ENCODE assay signal across 9 cellular contexts in the genomic region with DNA sequence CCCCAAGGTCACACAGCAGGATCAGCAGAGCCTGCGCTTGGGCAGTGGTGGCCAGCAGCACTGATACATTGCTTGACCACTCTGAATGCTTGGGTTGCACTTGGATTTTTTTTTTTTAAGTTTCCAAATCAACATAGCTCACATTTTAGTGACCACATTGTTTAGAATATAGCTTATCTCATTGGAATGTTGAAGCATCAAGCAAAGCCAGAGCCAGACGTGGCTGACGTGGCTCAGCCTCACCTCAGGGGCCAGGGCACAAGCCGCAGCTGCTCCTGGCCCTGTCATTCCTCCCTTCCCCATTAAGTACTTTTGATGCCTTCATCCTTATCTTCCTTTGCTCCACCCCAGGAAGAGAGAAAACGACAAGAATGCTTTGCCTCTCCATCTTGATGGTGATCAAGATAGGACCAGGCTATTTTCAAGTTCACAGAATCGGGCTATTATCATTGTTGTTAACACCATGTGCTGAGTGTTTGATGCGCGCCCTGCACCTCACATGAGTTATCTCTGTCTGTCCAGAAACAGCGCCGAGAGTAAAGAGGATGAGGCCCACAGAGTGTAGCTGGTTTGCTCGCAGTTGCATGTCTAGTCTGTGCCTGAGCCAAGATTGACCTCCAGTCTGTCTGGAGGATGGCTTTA.
A peak's percentile ranks its signal among the peaks of the same experiment; 100 is the strongest.
DNase-seq lines count a peak whose midpoint lies in the region; ATAC-seq and TF ChIP-seq lines count a peak whose summit lies in the region.
"Had no signal": no experiment of that assay in that cellular context is flagged by ENCODE, and none has a peak within 500 bp of the region (broad histone marks: within the 10 kb centered on the region; RNA-seq: fewer than 3 reads in every experiment).

No MANE protein-coding gene starts in this region.

- H3K27me3 Mint-ChIP-seq in glutamatergic neuron (ENCODE audit: unreplicated experiment), result no peaks in the 10 kb centered on the region

- no peaks in the 10 kb centered on the region for H3K79me1 ChIP-seq in mesendoderm (ENCODE audit: low read length)

- H3K4me1 Mint-ChIP-seq in glutamatergic neuron (ENCODE audit: low read depth, unreplicated experiment), result no peaks in the 10 kb centered on the region

- H3K18ac ChIP-seq in mesendoderm (ENCODE audit: low read length), result no peak overlapping the region

- H4K8ac ChIP-seq in mesendoderm (ENCODE audit: low read depth, low read length), result no peak overlapping the region

- H3K79me2 ChIP-seq in ACC112 (ENCODE audit: control insufficient read depth, insufficient read depth, low read length, unreplicated experiment) (peaks cover 11% of the 10 kb centered on the region), mesendoderm (ENCODE audit: control insufficient read depth, insufficient read depth, low read length) (no peaks in the 10 kb centered on the region)

- H3K36me3 ChIP-seq in ACC112 (ENCODE audit: insufficient read depth, low read length) (peaks cover 36% of the 10 kb centered on the region; the same call in 1 of the 2 replicates), mesendoderm (ENCODE audit: control insufficient read depth, insufficient read depth, low read length) (no peaks in the 10 kb centered on the region), H7 (replicated peaks; ENCODE audit: control insufficient read depth, insufficient read depth, low read length) (peaks cover 1% of the 10 kb centered on the region; the same call in 1 of the 2 replicates)

- TF ChIP-seq CTCF in coronary artery (IDR thresholded peaks at IDR 0.05), result no peak
- TF ChIP-seq CTCF in glutamatergic neuron (IDR thresholded peaks at IDR 0.05; ENCODE audit: partially characterized antibody, unreplicated experiment), result no peak

- DNase-seq in LHCN-M2 (ENCODE audit: low read depth), result peak; percentile 97
- DNase-seq in coronary artery (ENCODE audit: low spot score), result peak; percentile 57
- peak; percentile 94 for DNase-seq in mesendoderm
- no peak for DNase-seq in NCI-H2029 treated with DMSO at 0.1 percent for 48 hours (lab: John Stamatoyannopoulos, UW)
- DNase-seq in glutamatergic neuron, result no peak
- no peak for DNase-seq in H7
- DNase-seq: amygdala had no signal

- H3K4me2 ChIP-seq in mesendoderm (ENCODE audit: low read length), result no peak overlapping the region

- H3K4ac ChIP-seq in mesendoderm (ENCODE audit: low read depth, low read length), result no peak overlapping the region

- no peak for ATAC-seq in GM21515 (IDR thresholded peaks at IDR 0.05; ENCODE audit: unreplicated experiment)

- no peak overlapping the region for H2BK15ac ChIP-seq in mesendoderm (replicated peaks; ENCODE audit: low read depth)

- no peaks in the 10 kb centered on the region for H3K36me3 Mint-ChIP-seq in glutamatergic neuron (ENCODE audit: unreplicated experiment)

- no peaks in the 10 kb centered on the region for H3K9me3 Mint-ChIP-seq in glutamatergic neuron (ENCODE audit: unreplicated experiment)

- no peak overlapping the region for H2AFZ ChIP-seq in ACC112 (ENCODE audit: low read length, unreplicated experiment)

- H3K27ac ChIP-seq in ACC112 (ENCODE audit: low read depth, low read length) (peak overlapping the region; percentile 96), coronary artery (peak overlapping the region in 1 of 2 donors; percentile 21), mesendoderm (ENCODE audit: low read depth, low read length) (no peak overlapping the region)

- H3K4me3 ChIP-seq in ACC112 (ENCODE audit: low read depth, low read length) (no peak overlapping the region), coronary artery (no peak overlapping the region), mesendoderm (ENCODE audit: low read length) (no peak overlapping the region), H7 (ENCODE audit: insufficient read depth, low read depth, low read length) (no peak overlapping the region)

- no peaks in the 10 kb centered on the region for H3K27me3 ChIP-seq in ACC112 (ENCODE audit: insufficient read depth, low read length)
- no peaks in the 10 kb centered on the region for H3K27me3 ChIP-seq in mesendoderm (ENCODE audit: insufficient read depth, low read length, poor library complexity)
- no peaks in the 10 kb centered on the region for H3K27me3 ChIP-seq in H7 (ENCODE audit: control insufficient read depth, insufficient read depth, low read length)

- H2BK5ac ChIP-seq in mesendoderm (ENCODE audit: low read length), result no peak overlapping the region

- H3K9ac ChIP-seq in mesendoderm (ENCODE audit: low read length), result no peak overlapping the region

- no peak overlapping the region for H3K23ac ChIP-seq in mesendoderm (ENCODE audit: low read length)

- no peak overlapping the region for H2BK120ac ChIP-seq in mesendoderm (ENCODE audit: low read depth, low read length)

- H4K5ac ChIP-seq in mesendoderm (ENCODE audit: low read length), result no peak overlapping the region

- H3K56ac ChIP-seq in mesendoderm (ENCODE audit: low read length), result no peak overlapping the region

- no peak overlapping the region for H2AK5ac ChIP-seq in mesendoderm (ENCODE audit: low read length)

- H3K27ac Mint-ChIP-seq in glutamatergic neuron (ENCODE audit: unreplicated experiment), result no peak overlapping the region

- no CpG with 5 or more reads among the region's 11 CpGs for WGBS in mesendoderm (ENCODE audit: extremely low coverage, insufficient coverage, low lambda C conversion rate)

- no peak overlapping the region for H3K4me3 Mint-ChIP-seq in glutamatergic neuron (ENCODE audit: unreplicated experiment)

- H3K4me1 ChIP-seq in ACC112 (ENCODE audit: control insufficient read depth, insufficient read depth, low read length, unreplicated experiment) (peaks cover 69% of the 10 kb centered on the region), mesendoderm (ENCODE audit: control insufficient read depth, low read depth, low read length) (peaks cover 31% of the 10 kb centered on the region)

Comparison
In these comparisons a context has a peak if more than half of its experiments do, and no peak if none do; other contexts are left out.
1. DNase-seq: peak in LHCN-M2 (single experiment), coronary artery (single experiment) and mesendoderm (single experiment); none in NCI-H2029 treated with DMSO at 0.1 percent for 48 hours (single experiment), glutamatergic neuron (single experiment) and H7 (single experiment).